ENCODE assay signal across 11 cellular contexts in genomic region chr11:40958707-40959106, GRCh38.
"Had no signal": no experiment of that assay in that cellular context is flagged by ENCODE, and none has a peak within 500 bp of the region (broad histone marks: within the 10 kb centered on the region; RNA-seq: fewer than 3 reads in every experiment).

No MANE protein-coding gene starts in this region.

- H3K4me1 Mint-ChIP-seq: GM23338 had no signal

- H3K27ac Mint-ChIP-seq: GM23338, H9, HFFc6 had no signal

- H3K4me2 ChIP-seq: GM23338 had no signal

- FAIRE-seq: H1, H54 had no signal

- DNase-seq: GM23248, GOT3, H7, H9, HCEC 1CT, HFFc6 had no signal

- H3K27ac ChIP-seq: GM23248 had no signal

- H3K9me3 Mint-ChIP-seq: GM23338, H9 had no signal

- H3K9me3 ChIP-seq: HAP-1 had no signal

- H3K4me1 ChIP-seq: HAP-1 had no signal

- H3K4me3 ChIP-seq: GM23248, GM23338, HAP-1 had no signal

- H3K4me3 Mint-ChIP-seq: GM23338, H9, HFFc6 had no signal

- ATAC-seq: GM23338, HCT116 had no signal

- H2AFZ ChIP-seq: GM23248 had no signal

- H3K9ac ChIP-seq: GM23248 had no signal

- H3K36me3 ChIP-seq: HAP-1 had no signal
